In genomic region chrX:16712825-16713155, GRCh38 we compare ENCODE assay signal across 7 cellular contexts. TPM values are rescaled to one million over a fixed set of nuclear protein-coding genes. Genes with fewer than 3 reads are reported as not detected.
DNase-seq lines count a peak whose midpoint lies in the region; ATAC-seq and TF ChIP-seq lines count a peak whose summit lies in the region.

No MANE protein-coding gene starts in this region.

- intact Hi-C loops in head of caudate nucleus (cut with DNase I) = no loop called here

- H3K36me3 Mint-ChIP-seq in T-helper 17 cell (ENCODE audit: low read depth) = no peaks in the 10 kb centered on the region

- no peaks in the 10 kb centered on the region for H3K27me3 Mint-ChIP-seq in T-helper 17 cell

- DNase-seq in T-helper 17 cell = no peak
- peak in 27 of 42 donors; percentile 4 to 71 (median 37) for DNase-seq in head of caudate nucleus
- DNase-seq in retinal pigment epithelial cell (ENCODE audit: low read depth) = no peak
- DNase-seq in cortex of kidney (lab: John Stamatoyannopoulos, UW) = no peak
- DNase-seq in DMS 273 (lab: John Stamatoyannopoulos, UW; ENCODE audit: unreplicated experiment) = no peak

- no peak for TF ChIP-seq CTCF in retinal pigment epithelial cell (conservative IDR thresholded peaks at IDR 0.05; ENCODE audit: low read depth, low read length)

- peak overlapping the region; percentile 49 for H3K27ac Mint-ChIP-seq in T-helper 17 cell

- peaks cover 5% of the 10 kb centered on the region for H3K4me1 Mint-ChIP-seq in T-helper 17 cell

- peak overlapping the region; percentile 86 for H3K4me3 Mint-ChIP-seq in T-helper 17 cell

- H3K9me3 ChIP-seq in T-helper 17 cell (ENCODE audit: control insufficient read depth, low read length, poor library complexity, severe bottlenecking) = no peaks in the 10 kb centered on the region

- peak overlapping the region; percentile 71 for H3K4me3 ChIP-seq in retinal pigment epithelial cell (ENCODE audit: low read length)

- peak; percentile 24 for ATAC-seq in GM18907 (IDR thresholded peaks at IDR 0.05; ENCODE audit: unreplicated experiment)
- ATAC-seq in HG02588 (IDR thresholded peaks at IDR 0.05; ENCODE audit: unreplicated experiment) = peak; percentile 24
- peak; percentile 52 for ATAC-seq in T-helper 17 cell

RNA-seq across cellular contexts. Expression of gene CTPS2, which starts 0.3 kb away (rescaled TPM):
- 1 to 10 TPM; 3.4 to 4.1 TPM for total RNA-seq in T-helper 17 cell

RNA-seq across cellular contexts. Expression of gene SYAP1, which starts 6.6 kb away (rescaled TPM):
- 10 to 100 TPM; 31.3 to 35.2 TPM for total RNA-seq in T-helper 17 cell

Comparison
In these comparisons a context has a peak if more than half of its experiments do, and no peak if none do; other contexts are left out.
1. DNase-seq: peak in head of caudate nucleus (27 of 42); none in T-helper 17 cell (0 of 3), retinal pigment epithelial cell (single experiment), cortex of kidney (single experiment) and DMS 273 (single experiment).
2. Peak in every context shown above with its lines, with median percentiles within 50 percentile points of each other: ATAC-seq.